1 cellular context compared by ENCODE assay signal in the genomic region with DNA sequence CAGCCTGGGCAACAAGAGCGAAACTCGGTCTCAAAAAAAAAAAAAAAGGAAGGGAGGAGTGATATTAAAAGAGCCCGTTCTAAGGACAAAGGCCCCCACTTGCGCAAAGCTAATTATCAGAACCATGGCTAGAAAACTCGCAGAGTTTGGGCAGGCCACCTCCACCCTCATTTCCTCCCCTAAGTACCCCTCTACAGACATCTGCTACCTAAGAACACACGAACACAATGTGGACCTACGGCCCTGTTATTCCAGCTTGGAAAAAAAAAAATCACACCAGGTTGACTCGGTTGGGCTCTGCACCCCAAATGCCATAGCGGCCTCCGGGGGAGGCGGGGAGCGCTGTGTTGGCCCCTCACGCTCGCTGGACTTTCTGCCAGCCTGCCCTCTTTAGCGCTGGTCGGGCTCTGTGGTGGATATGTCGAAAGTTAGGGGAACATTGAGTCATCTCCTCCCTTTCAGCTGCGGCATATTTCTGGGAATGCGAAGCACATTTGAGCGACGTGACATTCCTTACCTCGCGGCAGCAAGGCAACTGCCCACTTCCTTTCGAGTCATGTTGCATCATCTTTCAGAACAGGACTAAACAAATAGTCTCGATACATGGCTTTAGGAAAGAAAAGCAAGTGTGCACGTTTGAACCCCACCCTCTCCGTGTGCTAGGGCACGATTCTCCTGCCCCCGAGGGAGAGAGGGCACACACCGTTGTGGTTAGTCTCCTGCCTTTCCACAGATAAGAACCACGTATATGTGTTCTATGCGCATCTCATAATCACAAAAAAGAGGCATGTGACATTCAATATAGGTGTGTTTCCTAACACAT.
A peak's percentile ranks its signal among the peaks of the same experiment; 100 is the strongest.
TF ChIP-seq lines count a peak whose summit lies in the region.

No MANE protein-coding gene starts in this region.

TF ChIP-seq in HepG2, 621 proteins besides CTCF, POLR2A, EP300 and RAD21 (continued from another document and continues in another):
- TF ChIP-seq, protein P1, sequence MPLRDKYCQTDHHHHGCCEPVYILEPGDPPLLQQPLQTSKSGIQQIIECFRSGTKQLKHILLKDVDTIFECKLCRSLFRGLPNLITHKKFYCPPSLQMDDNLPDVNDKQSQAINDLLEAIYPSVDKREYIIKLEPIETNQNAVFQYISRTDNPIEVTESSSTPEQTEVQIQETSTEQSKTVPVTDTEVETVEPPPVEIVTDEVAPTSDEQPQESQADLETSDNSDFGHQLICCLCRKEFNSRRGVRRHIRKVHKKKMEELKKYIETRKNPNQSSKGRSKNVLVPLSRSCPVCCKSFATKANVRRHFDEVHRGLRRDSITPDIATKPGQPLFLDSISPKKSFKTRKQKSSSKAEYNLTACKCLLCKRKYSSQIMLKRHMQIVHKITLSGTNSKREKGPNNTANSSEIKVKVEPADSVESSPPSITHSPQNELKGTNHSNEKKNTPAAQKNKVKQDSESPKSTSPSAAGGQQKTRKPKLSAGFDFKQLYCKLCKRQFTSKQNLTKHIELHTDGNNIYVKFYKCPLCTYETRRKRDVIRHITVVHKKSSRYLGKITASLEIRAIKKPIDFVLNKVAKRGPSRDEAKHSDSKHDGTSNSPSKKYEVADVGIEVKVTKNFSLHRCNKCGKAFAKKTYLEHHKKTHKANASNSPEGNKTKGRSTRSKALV (CRISPR knock-in tag; IDR thresholded peaks at IDR 0.05): 0 out of 2 replicates have a peak, but pooled peaks have one; percentile 75
- TF ChIP-seq, protein P2, sequence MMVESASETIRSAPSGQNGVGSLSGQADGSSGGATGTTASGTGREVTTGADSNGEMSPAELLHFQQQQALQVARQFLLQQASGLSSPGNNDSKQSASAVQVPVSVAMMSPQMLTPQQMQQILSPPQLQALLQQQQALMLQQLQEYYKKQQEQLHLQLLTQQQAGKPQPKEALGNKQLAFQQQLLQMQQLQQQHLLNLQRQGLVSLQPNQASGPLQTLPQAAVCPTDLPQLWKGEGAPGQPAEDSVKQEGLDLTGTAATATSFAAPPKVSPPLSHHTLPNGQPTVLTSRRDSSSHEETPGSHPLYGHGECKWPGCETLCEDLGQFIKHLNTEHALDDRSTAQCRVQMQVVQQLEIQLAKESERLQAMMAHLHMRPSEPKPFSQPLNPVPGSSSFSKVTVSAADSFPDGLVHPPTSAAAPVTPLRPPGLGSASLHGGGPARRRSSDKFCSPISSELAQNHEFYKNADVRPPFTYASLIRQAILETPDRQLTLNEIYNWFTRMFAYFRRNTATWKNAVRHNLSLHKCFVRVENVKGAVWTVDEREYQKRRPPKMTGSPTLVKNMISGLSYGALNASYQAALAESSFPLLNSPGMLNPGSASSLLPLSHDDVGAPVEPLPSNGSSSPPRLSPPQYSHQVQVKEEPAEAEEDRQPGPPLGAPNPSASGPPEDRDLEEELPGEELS (CRISPR knock-in tag; IDR thresholded peaks at IDR 0.05): peak; percentile 99
- TF ChIP-seq ATF7 (IDR thresholded peaks at IDR 0.05) (peak; percentile 86), ATF7 (CRISPR knock-in tag; IDR thresholded peaks at IDR 0.05) (peak; percentile 99), ZNF703 (CRISPR knock-in tag; IDR thresholded peaks at IDR 0.05; ENCODE audit: borderline replicate concordance) (no peak; the same call in 1 of the 2 replicates), ZMYM2 (CRISPR knock-in tag; IDR thresholded peaks at IDR 0.05) (peak; percentile 97), ADNP (CRISPR knock-in tag; IDR thresholded peaks at IDR 0.05) (0 out of 2 replicates have a peak, but pooled peaks have one; percentile 31), ZKSCAN1 (IDR thresholded peaks at IDR 0.05; ENCODE audit: low read length) (no peak), FOXO1 (CRISPR knock-in tag; IDR thresholded peaks at IDR 0.05) (peak; percentile 98), U2AF1 (optimal IDR thresholded peaks at IDR 0.05; ENCODE audit: low read depth, low read length) (peak; percentile 72), FOXP1 (IDR thresholded peaks at IDR 0.05) (no peak), FOXP1 (CRISPR knock-in tag; IDR thresholded peaks at IDR 0.05) (peak; percentile 96), ZMYM3 (CRISPR knock-in tag; IDR thresholded peaks at IDR 0.05) (peak; percentile 91), KMT2B (CRISPR knock-in tag; IDR thresholded peaks at IDR 0.05) (peak; percentile 63; the same call in 1 of the 2 replicates), TCF7L2 (IDR thresholded peaks at IDR 0.05; ENCODE audit: low read depth, low read length) (no peak), MAFG (CRISPR knock-in tag; IDR thresholded peaks at IDR 0.05) (no peak), ZC3H4 (CRISPR knock-in tag; IDR thresholded peaks at IDR 0.05; ENCODE audit: borderline replicate concordance) (no peak), SAFB2 (CRISPR knock-in tag; IDR thresholded peaks at IDR 0.05; ENCODE audit: borderline replicate concordance, low read depth) (no peak; the same call in 1 of the 2 replicates), GATAD1 (CRISPR knock-in tag; IDR thresholded peaks at IDR 0.05) (peak; percentile 71), HNF4A (CRISPR knock-in tag; IDR thresholded peaks at IDR 0.05) (peak; percentile 73), TSC22D2 (CRISPR knock-in tag; IDR thresholded peaks at IDR 0.05; ENCODE audit: borderline replicate concordance) (0 out of 2 replicates have a peak, but pooled peaks have one; percentile 61), ZFX (CRISPR knock-in tag; IDR thresholded peaks at IDR 0.05; ENCODE audit: low read depth) (peak; percentile 68), JUND (CRISPR knock-in tag; IDR thresholded peaks at IDR 0.05) (peak; percentile 97), ZNF709 (CRISPR knock-in tag; IDR thresholded peaks at IDR 0.05) (peak; percentile 76; the same call in 1 of the 2 replicates), GABPA (IDR thresholded peaks at IDR 0.05; ENCODE audit: low read depth, low read length) (no peak), GABPA (CRISPR knock-in tag; IDR thresholded peaks at IDR 0.05; ENCODE audit: low read depth) (peak; percentile 79)
- TF ChIP-seq, protein P3, sequence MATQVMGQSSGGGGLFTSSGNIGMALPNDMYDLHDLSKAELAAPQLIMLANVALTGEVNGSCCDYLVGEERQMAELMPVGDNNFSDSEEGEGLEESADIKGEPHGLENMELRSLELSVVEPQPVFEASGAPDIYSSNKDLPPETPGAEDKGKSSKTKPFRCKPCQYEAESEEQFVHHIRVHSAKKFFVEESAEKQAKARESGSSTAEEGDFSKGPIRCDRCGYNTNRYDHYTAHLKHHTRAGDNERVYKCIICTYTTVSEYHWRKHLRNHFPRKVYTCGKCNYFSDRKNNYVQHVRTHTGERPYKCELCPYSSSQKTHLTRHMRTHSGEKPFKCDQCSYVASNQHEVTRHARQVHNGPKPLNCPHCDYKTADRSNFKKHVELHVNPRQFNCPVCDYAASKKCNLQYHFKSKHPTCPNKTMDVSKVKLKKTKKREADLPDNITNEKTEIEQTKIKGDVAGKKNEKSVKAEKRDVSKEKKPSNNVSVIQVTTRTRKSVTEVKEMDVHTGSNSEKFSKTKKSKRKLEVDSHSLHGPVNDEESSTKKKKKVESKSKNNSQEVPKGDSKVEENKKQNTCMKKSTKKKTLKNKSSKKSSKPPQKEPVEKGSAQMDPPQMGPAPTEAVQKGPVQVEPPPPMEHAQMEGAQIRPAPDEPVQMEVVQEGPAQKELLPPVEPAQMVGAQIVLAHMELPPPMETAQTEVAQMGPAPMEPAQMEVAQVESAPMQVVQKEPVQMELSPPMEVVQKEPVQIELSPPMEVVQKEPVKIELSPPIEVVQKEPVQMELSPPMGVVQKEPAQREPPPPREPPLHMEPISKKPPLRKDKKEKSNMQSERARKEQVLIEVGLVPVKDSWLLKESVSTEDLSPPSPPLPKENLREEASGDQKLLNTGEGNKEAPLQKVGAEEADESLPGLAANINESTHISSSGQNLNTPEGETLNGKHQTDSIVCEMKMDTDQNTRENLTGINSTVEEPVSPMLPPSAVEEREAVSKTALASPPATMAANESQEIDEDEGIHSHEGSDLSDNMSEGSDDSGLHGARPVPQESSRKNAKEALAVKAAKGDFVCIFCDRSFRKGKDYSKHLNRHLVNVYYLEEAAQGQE (IDR thresholded peaks at IDR 0.05; ENCODE audit: borderline replicate concordance in 1 of 2, low read depth in 1 of 2, low read length in 2 of 2): peak in 1 of 2 experiments; percentile 43; a peak in 1 of 4 replicates
- TF ChIP-seq, protein P4, sequence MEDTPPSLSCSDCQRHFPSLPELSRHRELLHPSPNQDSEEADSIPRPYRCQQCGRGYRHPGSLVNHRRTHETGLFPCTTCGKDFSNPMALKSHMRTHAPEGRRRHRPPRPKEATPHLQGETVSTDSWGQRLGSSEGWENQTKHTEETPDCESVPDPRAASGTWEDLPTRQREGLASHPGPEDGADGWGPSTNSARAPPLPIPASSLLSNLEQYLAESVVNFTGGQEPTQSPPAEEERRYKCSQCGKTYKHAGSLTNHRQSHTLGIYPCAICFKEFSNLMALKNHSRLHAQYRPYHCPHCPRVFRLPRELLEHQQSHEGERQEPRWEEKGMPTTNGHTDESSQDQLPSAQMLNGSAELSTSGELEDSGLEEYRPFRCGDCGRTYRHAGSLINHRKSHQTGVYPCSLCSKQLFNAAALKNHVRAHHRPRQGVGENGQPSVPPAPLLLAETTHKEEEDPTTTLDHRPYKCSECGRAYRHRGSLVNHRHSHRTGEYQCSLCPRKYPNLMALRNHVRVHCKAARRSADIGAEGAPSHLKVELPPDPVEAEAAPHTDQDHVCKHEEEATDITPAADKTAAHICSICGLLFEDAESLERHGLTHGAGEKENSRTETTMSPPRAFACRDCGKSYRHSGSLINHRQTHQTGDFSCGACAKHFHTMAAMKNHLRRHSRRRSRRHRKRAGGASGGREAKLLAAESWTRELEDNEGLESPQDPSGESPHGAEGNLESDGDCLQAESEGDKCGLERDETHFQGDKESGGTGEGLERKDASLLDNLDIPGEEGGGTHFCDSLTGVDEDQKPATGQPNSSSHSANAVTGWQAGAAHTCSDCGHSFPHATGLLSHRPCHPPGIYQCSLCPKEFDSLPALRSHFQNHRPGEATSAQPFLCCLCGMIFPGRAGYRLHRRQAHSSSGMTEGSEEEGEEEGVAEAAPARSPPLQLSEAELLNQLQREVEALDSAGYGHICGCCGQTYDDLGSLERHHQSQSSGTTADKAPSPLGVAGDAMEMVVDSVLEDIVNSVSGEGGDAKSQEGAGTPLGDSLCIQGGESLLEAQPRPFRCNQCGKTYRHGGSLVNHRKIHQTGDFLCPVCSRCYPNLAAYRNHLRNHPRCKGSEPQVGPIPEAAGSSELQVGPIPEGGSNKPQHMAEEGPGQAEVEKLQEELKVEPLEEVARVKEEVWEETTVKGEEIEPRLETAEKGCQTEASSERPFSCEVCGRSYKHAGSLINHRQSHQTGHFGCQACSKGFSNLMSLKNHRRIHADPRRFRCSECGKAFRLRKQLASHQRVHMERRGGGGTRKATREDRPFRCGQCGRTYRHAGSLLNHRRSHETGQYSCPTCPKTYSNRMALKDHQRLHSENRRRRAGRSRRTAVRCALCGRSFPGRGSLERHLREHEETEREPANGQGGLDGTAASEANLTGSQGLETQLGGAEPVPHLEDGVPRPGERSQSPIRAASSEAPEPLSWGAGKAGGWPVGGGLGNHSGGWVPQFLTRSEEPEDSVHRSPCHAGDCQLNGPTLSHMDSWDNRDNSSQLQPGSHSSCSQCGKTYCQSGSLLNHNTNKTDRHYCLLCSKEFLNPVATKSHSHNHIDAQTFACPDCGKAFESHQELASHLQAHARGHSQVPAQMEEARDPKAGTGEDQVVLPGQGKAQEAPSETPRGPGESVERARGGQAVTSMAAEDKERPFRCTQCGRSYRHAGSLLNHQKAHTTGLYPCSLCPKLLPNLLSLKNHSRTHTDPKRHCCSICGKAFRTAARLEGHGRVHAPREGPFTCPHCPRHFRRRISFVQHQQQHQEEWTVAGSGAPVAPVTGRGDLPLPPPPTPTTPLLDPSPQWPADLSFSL (CRISPR knock-in tag; IDR thresholded peaks at IDR 0.05): peak; percentile 73
- TF ChIP-seq, protein P5, sequence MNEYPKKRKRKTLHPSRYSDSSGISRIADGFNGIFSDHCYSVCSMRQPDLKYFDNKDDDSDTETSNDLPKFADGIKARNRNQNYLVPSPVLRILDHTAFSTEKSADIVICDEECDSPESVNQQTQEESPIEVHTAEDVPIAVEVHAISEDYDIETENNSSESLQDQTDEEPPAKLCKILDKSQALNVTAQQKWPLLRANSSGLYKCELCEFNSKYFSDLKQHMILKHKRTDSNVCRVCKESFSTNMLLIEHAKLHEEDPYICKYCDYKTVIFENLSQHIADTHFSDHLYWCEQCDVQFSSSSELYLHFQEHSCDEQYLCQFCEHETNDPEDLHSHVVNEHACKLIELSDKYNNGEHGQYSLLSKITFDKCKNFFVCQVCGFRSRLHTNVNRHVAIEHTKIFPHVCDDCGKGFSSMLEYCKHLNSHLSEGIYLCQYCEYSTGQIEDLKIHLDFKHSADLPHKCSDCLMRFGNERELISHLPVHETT (CRISPR knock-in tag; conservative IDR thresholded peaks at IDR 0.05): peak; percentile 69; the same call in 1 of the 2 replicates
- TF ChIP-seq, protein P6, sequence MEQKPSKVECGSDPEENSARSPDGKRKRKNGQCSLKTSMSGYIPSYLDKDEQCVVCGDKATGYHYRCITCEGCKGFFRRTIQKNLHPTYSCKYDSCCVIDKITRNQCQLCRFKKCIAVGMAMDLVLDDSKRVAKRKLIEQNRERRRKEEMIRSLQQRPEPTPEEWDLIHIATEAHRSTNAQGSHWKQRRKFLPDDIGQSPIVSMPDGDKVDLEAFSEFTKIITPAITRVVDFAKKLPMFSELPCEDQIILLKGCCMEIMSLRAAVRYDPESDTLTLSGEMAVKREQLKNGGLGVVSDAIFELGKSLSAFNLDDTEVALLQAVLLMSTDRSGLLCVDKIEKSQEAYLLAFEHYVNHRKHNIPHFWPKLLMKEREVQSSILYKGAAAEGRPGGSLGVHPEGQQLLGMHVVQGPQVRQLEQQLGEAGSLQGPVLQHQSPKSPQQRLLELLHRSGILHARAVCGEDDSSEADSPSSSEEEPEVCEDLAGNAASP (CRISPR knock-in tag; IDR thresholded peaks at IDR 0.05; ENCODE audit: borderline replicate concordance): peak; percentile 95
- TF ChIP-seq, protein P7, sequence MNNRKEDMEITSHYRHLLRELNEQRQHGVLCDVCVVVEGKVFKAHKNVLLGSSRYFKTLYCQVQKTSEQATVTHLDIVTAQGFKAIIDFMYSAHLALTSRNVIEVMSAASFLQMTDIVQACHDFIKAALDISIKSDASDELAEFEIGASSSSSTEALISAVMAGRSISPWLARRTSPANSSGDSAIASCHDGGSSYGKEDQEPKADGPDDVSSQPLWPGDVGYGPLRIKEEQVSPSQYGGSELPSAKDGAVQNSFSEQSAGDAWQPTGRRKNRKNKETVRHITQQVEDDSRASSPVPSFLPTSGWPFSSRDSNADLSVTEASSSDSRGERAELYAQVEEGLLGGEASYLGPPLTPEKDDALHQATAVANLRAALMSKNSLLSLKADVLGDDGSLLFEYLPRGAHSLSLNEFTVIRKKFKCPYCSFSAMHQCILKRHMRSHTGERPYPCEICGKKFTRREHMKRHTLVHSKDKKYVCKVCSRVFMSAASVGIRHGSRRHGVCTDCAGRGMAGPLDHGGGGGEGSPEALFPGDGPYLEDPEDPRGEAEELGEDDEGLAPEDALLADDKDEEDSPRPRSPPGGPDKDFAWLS (CRISPR knock-in tag; IDR thresholded peaks at IDR 0.05; ENCODE audit: borderline replicate concordance): peak; percentile 91; the same call in 1 of the 2 replicates
- TF ChIP-seq, protein P8, sequence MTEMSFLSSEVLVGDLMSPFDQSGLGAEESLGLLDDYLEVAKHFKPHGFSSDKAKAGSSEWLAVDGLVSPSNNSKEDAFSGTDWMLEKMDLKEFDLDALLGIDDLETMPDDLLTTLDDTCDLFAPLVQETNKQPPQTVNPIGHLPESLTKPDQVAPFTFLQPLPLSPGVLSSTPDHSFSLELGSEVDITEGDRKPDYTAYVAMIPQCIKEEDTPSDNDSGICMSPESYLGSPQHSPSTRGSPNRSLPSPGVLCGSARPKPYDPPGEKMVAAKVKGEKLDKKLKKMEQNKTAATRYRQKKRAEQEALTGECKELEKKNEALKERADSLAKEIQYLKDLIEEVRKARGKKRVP (CRISPR knock-in tag; IDR thresholded peaks at IDR 0.05): peak; percentile 92 to 100
